In genomic region chr10:70666960-70667798, GRCh38 we compare ENCODE assay signal across 1 cellular context.
TF ChIP-seq lines count a peak whose summit lies in the region.

No MANE protein-coding gene starts in this region.

TF ChIP-seq in K562, 482 proteins besides CTCF, POLR2A, EP300 and RAD21 (continued from another document and continues in another):
- TF ChIP-seq ARID3A (IDR thresholded peaks at IDR 0.05; ENCODE audit: borderline replicate concordance, low read depth, low read length) (peak; percentile 100), PRPF4 (IDR thresholded peaks at IDR 0.05; ENCODE audit: insufficient read depth, low read depth, low read length, poor library complexity, severe bottlenecking) (no peak), SIRT6 (IDR thresholded peaks at IDR 0.05; ENCODE audit: low read depth, low read length) (no peak), IRF2 (CRISPR knock-in tag; IDR thresholded peaks at IDR 0.05) (no peak), POLR3G (IDR thresholded peaks at IDR 0.05; ENCODE audit: extremely low read depth, insufficient read length, insufficient replicate concordance) (no peak), CLOCK (CRISPR knock-in tag; IDR thresholded peaks at IDR 0.05; ENCODE audit: borderline replicate concordance) (no peak; the same call in 1 of the 2 replicates), SUPT5H (IDR thresholded peaks at IDR 0.05) (peak; percentile 49), HCFC1 (IDR thresholded peaks at IDR 0.05; ENCODE audit: low read depth, low read length) (no peak; the same call in 1 of the 2 replicates), JUNB (CRISPR knock-in tag; conservative IDR thresholded peaks at IDR 0.05) (no peak), ZFP1 (CRISPR knock-in tag; IDR thresholded peaks at IDR 0.05) (peak; percentile 67; the same call in 1 of the 2 replicates), TEAD2 (tag; IDR thresholded peaks at IDR 0.05) (no peak), PTRF (tag; IDR thresholded peaks at IDR 0.05) (no peak; the same call in none of the 2 replicates), DNMT1 (IDR thresholded peaks at IDR 0.05) (peak; percentile 77), FOXJ2 (tag; IDR thresholded peaks at IDR 0.05) (peak; percentile 65; the same call in 1 of the 2 replicates), SMARCC2 (IDR thresholded peaks at IDR 0.05; ENCODE audit: low read depth) (0 out of 2 replicates have a peak, but pooled peaks have one; percentile 85), ZNF133 (CRISPR knock-in tag; IDR thresholded peaks at IDR 0.05) (peak; percentile 85; the same call in 1 of the 2 replicates), MBD2 (IDR thresholded peaks at IDR 0.05; ENCODE audit: borderline replicate concordance, low read depth) (peak; percentile 87), BCOR (IDR thresholded peaks at IDR 0.05) (peak; percentile 87), ZNF589 (CRISPR knock-in tag; IDR thresholded peaks at IDR 0.05; ENCODE audit: low read depth) (peak; percentile 89), JUN (IDR thresholded peaks at IDR 0.05; ENCODE audit: borderline replicate concordance, low read depth, low read length) (peak; percentile 35; the same call in 1 of the 2 replicates), JUN (CRISPR knock-in tag; IDR thresholded peaks at IDR 0.05; ENCODE audit: borderline replicate concordance) (no peak), TCFL5 (CRISPR knock-in tag; conservative IDR thresholded peaks at IDR 0.05) (no peak), MEIS2 (IDR thresholded peaks at IDR 0.05; ENCODE audit: partially characterized antibody) (peak; percentile 93), ERF (CRISPR knock-in tag; IDR thresholded peaks at IDR 0.05) (peak; percentile 94), BRD9 (IDR thresholded peaks at IDR 0.05; ENCODE audit: low read depth, partially characterized antibody) (peak; percentile 98), ZNF146 (CRISPR knock-in tag; IDR thresholded peaks at IDR 0.05; ENCODE audit: unreplicated experiment) (no peak), DPF2 (IDR thresholded peaks at IDR 0.05) (peak; percentile 98), ZNF212 (CRISPR knock-in tag; IDR thresholded peaks at IDR 0.05) (0 out of 2 replicates have a peak, but pooled peaks have one; percentile 69), ELF1 (tag; IDR thresholded peaks at IDR 0.05) (no peak), SIN3A (IDR thresholded peaks at IDR 0.05; ENCODE audit: borderline replicate concordance in 2 of 2, control insufficient read depth in 1 of 2, low read depth in 2 of 2, low read length in 2 of 2) (no peak), BDP1 (IDR thresholded peaks at IDR 0.05; ENCODE audit: insufficient read depth, insufficient read length) (no peak), ZNF140 (CRISPR knock-in tag; IDR thresholded peaks at IDR 0.05) (no peak), TEAD4 (IDR thresholded peaks at IDR 0.05; ENCODE audit: low read length) (peak; percentile 95), TEAD4 (CRISPR knock-in tag; IDR thresholded peaks at IDR 0.05; ENCODE audit: borderline replicate concordance) (no peak), ZBED1 (IDR thresholded peaks at IDR 0.05) (no peak), SRSF7 (optimal IDR thresholded peaks at IDR 0.05; ENCODE audit: low read depth, low read length) (no peak), PKNOX1 (IDR thresholded peaks at IDR 0.05) (peak; percentile 87), NFYB (IDR thresholded peaks at IDR 0.05; ENCODE audit: extremely low read depth, insufficient read length) (no peak), CXXC5 (CRISPR knock-in tag; IDR thresholded peaks at IDR 0.05) (peak; percentile 88), TAL1 (IDR thresholded peaks at IDR 0.05) (peak; percentile 94), ZC3H8 (IDR thresholded peaks at IDR 0.05) (no peak), BRD4 (IDR thresholded peaks at IDR 0.05) (peak; percentile 59; the same call in 1 of the 2 replicates), ZNF764 (CRISPR knock-in tag; IDR thresholded peaks at IDR 0.05; ENCODE audit: low read depth) (no peak), MCM7 (IDR thresholded peaks at IDR 0.05) (no peak), ARID2 (IDR thresholded peaks at IDR 0.05) (no peak), SP1 (CRISPR knock-in tag; IDR thresholded peaks at IDR 0.05) (peak; percentile 51; the same call in 1 of the 2 replicates), SNRNP70 (optimal IDR thresholded peaks at IDR 0.05; ENCODE audit: low read depth, low read length) (no peak), MAFF (IDR thresholded peaks at IDR 0.05; ENCODE audit: low read length) (peak; percentile 83), MTF1 (CRISPR knock-in tag; IDR thresholded peaks at IDR 0.05; ENCODE audit: borderline replicate concordance) (no peak)
- TF ChIP-seq, protein P1, sequence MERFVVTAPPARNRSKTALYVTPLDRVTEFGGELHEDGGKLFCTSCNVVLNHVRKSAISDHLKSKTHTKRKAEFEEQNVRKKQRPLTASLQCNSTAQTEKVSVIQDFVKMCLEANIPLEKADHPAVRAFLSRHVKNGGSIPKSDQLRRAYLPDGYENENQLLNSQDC (CRISPR knock-in tag; IDR thresholded peaks at IDR 0.05) = 0 out of 2 replicates have a peak, but pooled peaks have one; percentile 18
- TF ChIP-seq, protein P2, sequence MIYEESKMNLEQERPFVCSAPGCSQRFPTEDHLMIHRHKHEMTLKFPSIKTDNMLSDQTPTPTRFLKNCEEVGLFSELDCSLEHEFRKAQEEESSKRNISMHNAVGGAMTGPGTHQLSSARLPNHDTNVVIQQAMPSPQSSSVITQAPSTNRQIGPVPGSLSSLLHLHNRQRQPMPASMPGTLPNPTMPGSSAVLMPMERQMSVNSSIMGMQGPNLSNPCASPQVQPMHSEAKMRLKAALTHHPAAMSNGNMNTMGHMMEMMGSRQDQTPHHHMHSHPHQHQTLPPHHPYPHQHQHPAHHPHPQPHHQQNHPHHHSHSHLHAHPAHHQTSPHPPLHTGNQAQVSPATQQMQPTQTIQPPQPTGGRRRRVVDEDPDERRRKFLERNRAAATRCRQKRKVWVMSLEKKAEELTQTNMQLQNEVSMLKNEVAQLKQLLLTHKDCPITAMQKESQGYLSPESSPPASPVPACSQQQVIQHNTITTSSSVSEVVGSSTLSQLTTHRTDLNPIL (CRISPR knock-in tag; IDR thresholded peaks at IDR 0.05) = peak; percentile 75; the same call in 1 of the 2 replicates
- TF ChIP-seq, protein P3, sequence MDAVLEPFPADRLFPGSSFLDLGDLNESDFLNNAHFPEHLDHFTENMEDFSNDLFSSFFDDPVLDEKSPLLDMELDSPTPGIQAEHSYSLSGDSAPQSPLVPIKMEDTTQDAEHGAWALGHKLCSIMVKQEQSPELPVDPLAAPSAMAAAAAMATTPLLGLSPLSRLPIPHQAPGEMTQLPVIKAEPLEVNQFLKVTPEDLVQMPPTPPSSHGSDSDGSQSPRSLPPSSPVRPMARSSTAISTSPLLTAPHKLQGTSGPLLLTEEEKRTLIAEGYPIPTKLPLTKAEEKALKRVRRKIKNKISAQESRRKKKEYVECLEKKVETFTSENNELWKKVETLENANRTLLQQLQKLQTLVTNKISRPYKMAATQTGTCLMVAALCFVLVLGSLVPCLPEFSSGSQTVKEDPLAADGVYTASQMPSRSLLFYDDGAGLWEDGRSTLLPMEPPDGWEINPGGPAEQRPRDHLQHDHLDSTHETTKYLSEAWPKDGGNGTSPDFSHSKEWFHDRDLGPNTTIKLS (IDR thresholded peaks at IDR 0.05; ENCODE audit: borderline replicate concordance, low read depth) = peak; percentile 77
- TF ChIP-seq, protein P4, sequence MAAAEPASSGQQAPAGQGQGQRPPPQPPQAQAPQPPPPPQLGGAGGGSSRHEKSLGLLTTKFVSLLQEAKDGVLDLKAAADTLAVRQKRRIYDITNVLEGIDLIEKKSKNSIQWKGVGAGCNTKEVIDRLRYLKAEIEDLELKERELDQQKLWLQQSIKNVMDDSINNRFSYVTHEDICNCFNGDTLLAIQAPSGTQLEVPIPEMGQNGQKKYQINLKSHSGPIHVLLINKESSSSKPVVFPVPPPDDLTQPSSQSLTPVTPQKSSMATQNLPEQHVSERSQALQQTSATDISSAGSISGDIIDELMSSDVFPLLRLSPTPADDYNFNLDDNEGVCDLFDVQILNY (CRISPR knock-in tag; IDR thresholded peaks at IDR 0.05) = no peak
- TF ChIP-seq, protein P5, sequence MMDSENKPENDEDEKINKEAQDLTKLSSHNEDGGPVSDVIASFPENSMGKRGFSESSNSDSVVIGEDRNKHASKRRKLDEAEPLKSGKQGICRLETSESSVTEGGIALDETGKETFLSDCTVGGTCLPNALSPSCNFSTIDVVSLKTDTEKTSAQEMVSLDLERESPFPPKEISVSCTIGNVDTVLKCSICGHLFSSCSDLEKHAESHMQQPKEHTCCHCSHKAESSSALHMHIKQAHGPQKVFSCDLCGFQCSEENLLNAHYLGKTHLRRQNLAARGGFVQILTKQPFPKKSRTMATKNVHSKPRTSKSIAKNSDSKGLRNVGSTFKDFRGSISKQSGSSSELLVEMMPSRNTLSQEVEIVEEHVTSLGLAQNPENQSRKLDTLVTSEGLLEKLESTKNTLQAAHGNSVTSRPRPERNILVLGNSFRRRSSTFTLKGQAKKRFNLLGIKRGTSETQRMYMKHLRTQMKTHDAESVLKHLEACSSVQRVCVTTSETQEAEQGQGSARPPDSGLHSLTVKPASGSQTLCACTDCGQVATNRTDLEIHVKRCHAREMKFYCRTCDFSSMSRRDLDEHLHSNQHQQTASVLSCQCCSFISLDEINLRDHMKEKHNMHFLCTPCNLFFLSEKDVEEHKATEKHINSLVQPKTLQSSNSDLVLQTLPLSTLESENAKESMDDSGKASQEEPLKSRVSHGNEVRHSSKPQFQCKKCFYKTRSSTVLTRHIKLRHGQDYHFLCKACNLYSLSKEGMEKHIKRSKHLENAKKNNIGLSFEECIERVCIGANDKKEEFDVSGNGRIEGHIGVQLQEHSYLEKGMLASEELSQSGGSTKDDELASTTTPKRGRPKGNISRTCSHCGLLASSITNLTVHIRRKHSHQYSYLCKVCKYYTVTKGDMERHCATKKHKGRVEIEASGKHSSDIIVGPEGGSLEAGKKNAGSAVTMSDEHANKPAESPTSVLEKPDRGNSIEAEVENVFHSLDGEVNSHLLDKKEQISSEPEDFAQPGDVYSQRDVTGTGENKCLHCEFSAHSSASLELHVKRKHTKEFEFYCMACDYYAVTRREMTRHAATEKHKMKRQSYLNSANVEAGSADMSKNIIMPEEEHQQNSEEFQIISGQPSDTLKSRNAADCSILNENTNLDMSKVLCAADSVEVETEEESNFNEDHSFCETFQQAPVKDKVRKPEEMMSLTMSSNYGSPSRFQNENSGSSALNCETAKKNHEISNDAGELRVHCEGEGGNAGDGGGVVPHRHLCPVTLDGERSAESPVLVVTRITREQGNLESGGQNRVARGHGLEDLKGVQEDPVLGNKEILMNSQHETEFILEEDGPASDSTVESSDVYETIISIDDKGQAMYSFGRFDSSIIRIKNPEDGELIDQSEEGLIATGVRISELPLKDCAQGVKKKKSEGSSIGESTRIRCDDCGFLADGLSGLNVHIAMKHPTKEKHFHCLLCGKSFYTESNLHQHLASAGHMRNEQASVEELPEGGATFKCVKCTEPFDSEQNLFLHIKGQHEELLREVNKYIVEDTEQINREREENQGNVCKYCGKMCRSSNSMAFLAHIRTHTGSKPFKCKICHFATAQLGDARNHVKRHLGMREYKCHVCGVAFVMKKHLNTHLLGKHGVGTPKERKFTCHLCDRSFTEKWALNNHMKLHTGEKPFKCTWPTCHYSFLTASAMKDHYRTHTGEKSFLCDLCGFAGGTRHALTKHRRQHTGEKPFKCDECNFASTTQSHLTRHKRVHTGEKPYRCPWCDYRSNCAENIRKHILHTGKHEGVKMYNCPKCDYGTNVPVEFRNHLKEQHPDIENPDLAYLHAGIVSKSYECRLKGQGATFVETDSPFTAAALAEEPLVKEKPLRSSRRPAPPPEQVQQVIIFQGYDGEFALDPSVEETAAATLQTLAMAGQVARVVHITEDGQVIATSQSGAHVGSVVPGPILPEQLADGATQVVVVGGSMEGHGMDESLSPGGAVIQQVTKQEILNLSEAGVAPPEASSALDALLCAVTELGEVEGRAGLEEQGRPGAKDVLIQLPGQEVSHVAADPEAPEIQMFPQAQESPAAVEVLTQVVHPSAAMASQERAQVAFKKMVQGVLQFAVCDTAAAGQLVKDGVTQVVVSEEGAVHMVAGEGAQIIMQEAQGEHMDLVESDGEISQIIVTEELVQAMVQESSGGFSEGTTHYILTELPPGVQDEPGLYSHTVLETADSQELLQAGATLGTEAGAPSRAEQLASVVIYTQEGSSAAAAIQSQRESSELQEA (IDR thresholded peaks at IDR 0.05; ENCODE audit: low read depth) = no peak
